In genomic region chr11:47508595-47509555, GRCh38 we compare ENCODE assay signal across 10 cellular contexts. TPM values are rescaled to one million over a fixed set of nuclear protein-coding genes. Genes with fewer than 3 reads are reported as not detected.
DNase-seq lines count a peak whose midpoint lies in the region; ATAC-seq and TF ChIP-seq lines count a peak whose summit lies in the region.
"Had no signal": no experiment of that assay in that cellular context is flagged by ENCODE, and none has a peak within 500 bp of the region (broad histone marks: within the 10 kb centered on the region; RNA-seq: fewer than 3 reads in every experiment).

No MANE protein-coding gene starts in this region.

- peak overlapping the region in 1 of 11 experiments; percentile 22; a peak in 2 of 22 replicates for H3K27ac ChIP-seq in BLaER1 treated with 17β-estradiol and CSF1 and Interleukin-3, amounts not matched to agents 10 nM and 100 nM
- peak overlapping the region; percentile 68 for H3K27ac ChIP-seq in lower lobe of right lung

- no peaks in the 10 kb centered on the region for H3K27me3 Mint-ChIP-seq in T-helper 2 cell treated with Interferon-gamma antibody and Interleukin-4, amounts not matched to agents 5 μg/mL and 100 μg/mL, for 36 hours (ENCODE audit: low read depth)

- H3K4me1 ChIP-seq in BLaER1 treated with 17β-estradiol and CSF1 and Interleukin-3, amounts not matched to agents 10 nM and 100 nM, result peaks cover 54 to 100% (median 71%) of the 10 kb centered on the region in 10 experiments
- H3K4me1 ChIP-seq in lower lobe of right lung, result peaks cover 77% of the 10 kb centered on the region

- peaks cover 95 to 100% (median 100%) of the 10 kb centered on the region in 11 experiments for H4K20me1 ChIP-seq in BLaER1 treated with 17β-estradiol and CSF1 and Interleukin-3, amounts not matched to agents 10 nM and 100 nM

- no peaks in the 10 kb centered on the region for H3K27me3 ChIP-seq in BLaER1 treated with 17β-estradiol and CSF1 and Interleukin-3, amounts not matched to agents 10 nM and 100 nM
- H3K27me3 ChIP-seq in lower lobe of right lung (ENCODE audit: low read depth), result no peaks in the 10 kb centered on the region

- DNase-seq in T-helper 2 cell treated with Interferon-gamma antibody and Interleukin-4, amounts not matched to agents 5 μg/mL and 100 μg/mL, for 36 hours (ENCODE audit: low spot score), result no peak
- no peak for DNase-seq in lower lobe of right lung
- DNase-seq in mesenteric fat pad (ENCODE audit: low spot score), result no peak
- no peak for DNase-seq in Kasumi-1 (lab: John Stamatoyannopoulos, UW)
- DNase-seq: stimulated activated naive CD4-positive, alpha-beta T cell treated with Interleukin-2 at 50 U/mL for 16 hours; SW 1271 had no signal

- H3K4me1 Mint-ChIP-seq in T-helper 2 cell treated with Interferon-gamma antibody and Interleukin-4, amounts not matched to agents 5 μg/mL and 100 μg/mL, for 36 hours (ENCODE audit: low read depth), result peaks cover 54% of the 10 kb centered on the region

- H3K36me3 Mint-ChIP-seq in T-helper 2 cell treated with Interferon-gamma antibody and Interleukin-4, amounts not matched to agents 5 μg/mL and 100 μg/mL, for 36 hours (ENCODE audit: low read depth), result peaks cover 7% of the 10 kb centered on the region

- ATAC-seq in GM21367 (IDR thresholded peaks at IDR 0.05; ENCODE audit: unreplicated experiment), result peak; percentile 41
- peak; percentile 81 to 82 for ATAC-seq in lower lobe of right lung
- ATAC-seq in HG02759 (IDR thresholded peaks at IDR 0.05; ENCODE audit: unreplicated experiment), result no peak
- no peak for ATAC-seq in GM21737 (IDR thresholded peaks at IDR 0.05; ENCODE audit: unreplicated experiment)

- peaks cover 0 to 73% (median 37%) of the 10 kb centered on the region in 11 experiments; a peak in 17 of 22 replicates for H3K36me3 ChIP-seq in BLaER1 treated with 17β-estradiol and CSF1 and Interleukin-3, amounts not matched to agents 10 nM and 100 nM
- no peaks in the 10 kb centered on the region for H3K36me3 ChIP-seq in lower lobe of right lung

- no peak overlapping the region for H3K4me3 ChIP-seq in BLaER1 treated with 17β-estradiol and CSF1 and Interleukin-3, amounts not matched to agents 10 nM and 100 nM
- no peak overlapping the region for H3K4me3 ChIP-seq in lower lobe of right lung

- intact Hi-C loops in lower lobe of right lung (cut with DNase I), result no loop called here

- H3K4me3 Mint-ChIP-seq in T-helper 2 cell treated with Interferon-gamma antibody and Interleukin-4, amounts not matched to agents 5 μg/mL and 100 μg/mL, for 36 hours, result peak overlapping the region; percentile 33

- H3K9me3 ChIP-seq in BLaER1 treated with 17β-estradiol and CSF1 and Interleukin-3, amounts not matched to agents 10 nM and 100 nM (replicated peaks in 1 of 11), result no peaks in the 10 kb centered on the region
- no peaks in the 10 kb centered on the region for H3K9me3 ChIP-seq in lower lobe of right lung

- H3K9ac ChIP-seq in BLaER1 treated with 17β-estradiol and CSF1 and Interleukin-3, amounts not matched to agents 10 nM and 100 nM, result peak overlapping the region in 4 of 11 experiments; percentile 1 to 52 (median 27); a peak in 3 of 22 replicates

- peak overlapping the region; percentile 43 for H3K27ac Mint-ChIP-seq in T-helper 2 cell treated with Interferon-gamma antibody and Interleukin-4, amounts not matched to agents 5 μg/mL and 100 μg/mL, for 36 hours

- no peak for TF ChIP-seq CTCF in lower lobe of right lung (IDR thresholded peaks at IDR 0.05)

- H3K9me3 Mint-ChIP-seq in T-helper 2 cell treated with Interferon-gamma antibody and Interleukin-4, amounts not matched to agents 5 μg/mL and 100 μg/mL, for 36 hours, result no peaks in the 10 kb centered on the region

- peak overlapping the region; percentile 15 to 93 (median 37); a peak in 18 of 22 replicates for H3K4me2 ChIP-seq in BLaER1 treated with 17β-estradiol and CSF1 and Interleukin-3, amounts not matched to agents 10 nM and 100 nM

RNA-seq across cellular contexts. Expression of gene CELF1, which starts 44.1 kb away (rescaled TPM):
- total RNA-seq in lower lobe of right lung (105 TPM), mesenteric fat pad (127 TPM)

RNA-seq across cellular contexts. Expression of gene PTPMT1, which starts 56.5 kb away (rescaled TPM):
- total RNA-seq in lower lobe of right lung, result 78.1 TPM
- total RNA-seq in mesenteric fat pad, result 50.7 TPM

RNA-seq across cellular contexts. Expression of gene RAPSN, which starts 59.9 kb away (rescaled TPM):
- total RNA-seq in lower lobe of right lung (1.2 TPM), mesenteric fat pad (0.55 TPM)

Comparison
In these comparisons a context has a peak if more than half of its experiments do, and no peak if none do; other contexts are left out.
1. ATAC-seq: peak in GM21367 (single experiment) and lower lobe of right lung (2 of 2); none in HG02759 (single experiment) and GM21737 (single experiment).